ENCODE assay signal across 8 cellular contexts in the genomic region with DNA sequence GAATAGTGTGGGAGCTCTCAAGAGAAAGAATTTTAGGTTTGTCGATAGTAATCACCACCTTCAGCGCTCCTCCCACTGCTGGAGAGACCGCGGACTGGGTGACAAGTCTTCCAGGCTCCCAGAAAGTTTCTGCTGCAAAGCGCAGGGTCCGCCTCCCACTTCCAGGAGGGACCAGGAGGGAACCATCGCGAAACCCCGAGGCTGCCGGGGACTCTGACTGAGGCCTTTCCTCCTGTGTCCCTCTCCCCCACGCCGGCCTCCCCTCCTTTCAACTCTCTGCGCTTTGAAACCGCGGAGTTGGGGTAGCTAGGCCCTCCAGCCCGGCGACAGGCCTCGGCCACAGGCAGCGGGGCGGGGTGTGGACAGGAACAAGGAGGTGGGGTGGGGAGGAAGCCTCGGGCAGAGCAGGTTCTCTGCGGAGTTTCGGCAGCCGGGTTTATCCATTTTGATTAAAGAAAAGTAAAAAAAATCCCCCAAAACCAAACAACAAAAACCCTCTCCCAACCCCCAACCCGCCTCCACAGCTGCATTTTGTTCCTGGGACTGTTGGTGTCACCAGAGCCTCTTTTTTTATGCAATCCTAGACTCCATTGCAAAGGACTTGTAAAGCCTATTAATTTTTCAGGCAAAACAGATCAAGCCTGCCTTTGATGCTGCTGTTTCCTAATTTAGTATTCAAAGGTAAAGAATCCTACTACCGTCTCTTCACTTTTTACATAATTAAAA. TPM values are rescaled to one million over a fixed set of nuclear protein-coding genes. Genes with fewer than 3 reads are reported as not detected.
A peak's percentile ranks its signal among the peaks of the same experiment; 100 is the strongest.
DNase-seq lines count a peak whose midpoint lies in the region; ATAC-seq, FAIRE-seq and TF ChIP-seq lines count a peak whose summit lies in the region.

No MANE protein-coding gene starts in this region.

- H3K4me3 ChIP-seq in AG04450 (ENCODE audit: low read depth, low read length) (peak overlapping the region; percentile 47), astrocyte (ENCODE audit: insufficient read depth, low read depth, low read length) (peak overlapping the region; percentile 53), rectal smooth muscle tissue (ENCODE audit: low read length) (peak overlapping the region; percentile 57)

- peaks cover 17% of the 10 kb centered on the region for H3K4me1 ChIP-seq in astrocyte (ENCODE audit: insufficient read depth, low read length)
- no peaks in the 10 kb centered on the region for H3K4me1 ChIP-seq in rectal smooth muscle tissue (ENCODE audit: control insufficient read depth, insufficient read depth, low read length)

- no peaks in the 10 kb centered on the region for H3K36me3 Mint-ChIP-seq in IgD-negative memory B cell
- no peaks in the 10 kb centered on the region for H3K36me3 Mint-ChIP-seq in T-cell
- no peaks in the 10 kb centered on the region for H3K36me3 Mint-ChIP-seq in astrocyte (ENCODE audit: low read depth, unreplicated experiment)

- CTCF ChIA-PET in AG04450 (lab: Charles Lee), result interaction anchor here (0.8 to 3.6 kb wide), 8 partner anchors 10 to 1469 kb away, joined by 3 to 22 read pairs (median 5); no protein-coding TSS in a partner anchor
- CTCF ChIA-PET in T-cell (lab: Charles Lee), result interaction anchor here (0.5 to 2.8 kb wide), 13 partner anchors 10 to 1016 kb away, joined by 3 to 12 read pairs (median 3); a partner anchor contains a TSS

- DNase-seq in AG04450 (ENCODE audit: low read depth, low spot score) (no peak), T-cell (peak in 33 of 34 experiments; percentile 31 to 73 (median 58)), astrocyte (ENCODE audit: low read depth) (peak; percentile 33), hippocampal formation (lab: John Stamatoyannopoulos, UW) (peak; percentile 54 to 78)

- H3K27ac ChIP-seq in AG04450 (ENCODE audit: low read depth, low read length) (no peak overlapping the region), astrocyte (ENCODE audit: low read depth, low read length) (peak overlapping the region; percentile 56), rectal smooth muscle tissue (ENCODE audit: low read depth, low read length) (peak overlapping the region; percentile 79)

- H3K9ac ChIP-seq in astrocyte (ENCODE audit: low read length) (peak overlapping the region; percentile 81), rectal smooth muscle tissue (ENCODE audit: low read length) (peak overlapping the region; percentile 51)

- H3K4me2 ChIP-seq in astrocyte (ENCODE audit: low read length), result peak overlapping the region; percentile 90

- POLR2A ChIA-PET in AG04450 (lab: Yijun Ruan, JAX), result no interaction called here
- POLR2A ChIA-PET in T-cell (lab: Charles Lee), result no interaction called here

- H3K4me1 Mint-ChIP-seq in IgD-negative memory B cell (peaks cover 5 to 23% (median 19%) of the 10 kb centered on the region in 3 donors), T-cell (peaks cover 48 to 57% (median 49%) of the 10 kb centered on the region in 3 donors), astrocyte (ENCODE audit: low read depth, unreplicated experiment) (peaks cover 21% of the 10 kb centered on the region)

- peak; percentile 32 for TF ChIP-seq CTCF in AG04450 (IDR thresholded peaks at IDR 0.05; ENCODE audit: low read depth, low read length)
- peak; percentile 51 for TF ChIP-seq CTCF in astrocyte (IDR thresholded peaks at IDR 0.05; ENCODE audit: insufficient read depth, low read depth, low read length)

- no peak for FAIRE-seq in astrocyte (lab: Jason Lieb, UNC)

- H3K4me3 Mint-ChIP-seq in IgD-negative memory B cell (peak overlapping the region; percentile 74 to 93 (median 87)), T-cell (peak overlapping the region; percentile 74 to 79 (median 79)), astrocyte (ENCODE audit: unreplicated experiment) (peak overlapping the region; percentile 70)

- H3K36me3 ChIP-seq in astrocyte (ENCODE audit: insufficient read depth, low read length) (no peaks in the 10 kb centered on the region), rectal smooth muscle tissue (ENCODE audit: control insufficient read depth, insufficient read depth, low read length) (no peaks in the 10 kb centered on the region)

- peak overlapping the region in 1 of 3 donors; percentile 59 for H3K27ac Mint-ChIP-seq in IgD-negative memory B cell
- peak overlapping the region; percentile 96 to 97 for H3K27ac Mint-ChIP-seq in T-cell
- H3K27ac Mint-ChIP-seq in astrocyte (ENCODE audit: unreplicated experiment), result peak overlapping the region; percentile 72

- no peaks in the 10 kb centered on the region for H3K9me3 ChIP-seq in AG04450 (ENCODE audit: control insufficient read depth, insufficient read depth, low read length)
- H3K9me3 ChIP-seq in astrocyte (ENCODE audit: insufficient read depth, low read depth, low read length), result no peaks in the 10 kb centered on the region

- no peaks in the 10 kb centered on the region for H3K79me2 ChIP-seq in astrocyte (ENCODE audit: insufficient read depth, low read length)

- peaks cover 10% of the 10 kb centered on the region for H3K27me3 Mint-ChIP-seq in IgD-negative memory B cell
- no peaks in the 10 kb centered on the region for H3K27me3 Mint-ChIP-seq in T-cell
- H3K27me3 Mint-ChIP-seq in astrocyte (ENCODE audit: low read depth, unreplicated experiment), result peaks cover 13% of the 10 kb centered on the region

- H4K20me1 ChIP-seq in astrocyte (ENCODE audit: insufficient read depth, low read length), result no peaks in the 10 kb centered on the region

- H2AFZ ChIP-seq in astrocyte (ENCODE audit: low read depth, low read length), result peak overlapping the region; percentile 94

- H3K27me3 ChIP-seq in AG04450 (ENCODE audit: control insufficient read depth, insufficient read depth, low read length), result peaks cover 8% of the 10 kb centered on the region
- peaks cover 9% of the 10 kb centered on the region for H3K27me3 ChIP-seq in astrocyte (ENCODE audit: insufficient read depth, low read length)
- no peaks in the 10 kb centered on the region for H3K27me3 ChIP-seq in rectal smooth muscle tissue (ENCODE audit: control insufficient read depth, insufficient read depth, low read length)

- peak; percentile 40 for ATAC-seq in GM18861 (IDR thresholded peaks at IDR 0.05; ENCODE audit: unreplicated experiment)
- peak; percentile 49 to 59 (median 54) for ATAC-seq in T-cell (replicated peaks in 1 of 4)
- ATAC-seq in GM18517 (IDR thresholded peaks at IDR 0.05; ENCODE audit: unreplicated experiment), result no peak

- H3K9me3 Mint-ChIP-seq in IgD-negative memory B cell (no peaks in the 10 kb centered on the region), T-cell (no peaks in the 10 kb centered on the region), astrocyte (ENCODE audit: unreplicated experiment) (no peaks in the 10 kb centered on the region)

RNA-seq across cellular contexts. Expression of a gene that starts 51.9 kb away (rescaled TPM):
- polyA plus RNA-seq in AG04450 (2011; rRNA removed) (0.66 and 1.5 TPM in 2 replicates), IgD-negative memory B cell (12.3 TPM)
- polyA minus RNA-seq in AG04450 (2011; rRNA and poly(A)+ RNA removed), result 0.87 TPM in 1 of 2 replicates, not detected in the other
- total RNA-seq in T-cell (10 to 100 TPM; 11.7 to 19.9 (median 15.0) TPM), astrocyte (3.2 and 3.6 TPM in 2 replicates)
